In genomic region chr5:14696057-14696456, GRCh38 we compare ENCODE assay signal across 1 cellular context.
TF ChIP-seq lines count a peak whose summit lies in the region.

No MANE protein-coding gene starts in this region.

TF ChIP-seq in HepG2, 621 proteins besides CTCF, POLR2A, EP300 and RAD21 (continued from another document):
- TF ChIP-seq ZFP36 (IDR thresholded peaks at IDR 0.05; ENCODE audit: borderline replicate concordance, low read depth, low read length, partially characterized antibody), result no peak
- peak; percentile 49 to 53 for TF ChIP-seq MAFK (conservative IDR thresholded peaks at IDR 0.05 in 1 of 2, IDR thresholded peaks at IDR 0.05 in 1 of 2; ENCODE audit: low read length in 2 of 2)
